17 cellular contexts compared by ENCODE assay signal in the genomic region with DNA sequence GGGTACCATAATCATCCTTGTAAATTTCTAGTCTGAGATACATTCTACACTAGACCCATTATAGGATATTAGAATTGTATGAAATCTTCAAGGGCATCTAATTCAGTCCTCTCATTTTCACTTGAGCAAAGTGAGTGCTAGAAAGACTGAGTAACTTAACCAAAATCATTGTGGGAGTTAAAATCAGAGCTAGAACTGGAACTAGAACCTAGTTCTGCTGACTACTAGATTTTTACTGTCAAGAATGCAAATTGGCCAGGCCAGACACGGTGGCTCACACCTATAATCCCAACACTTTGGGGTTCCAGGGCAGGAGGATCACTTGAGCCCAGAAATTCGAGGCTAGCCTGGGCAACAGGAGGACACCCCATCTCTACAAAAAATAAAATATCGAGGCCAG. TPM values are rescaled to one million over a fixed set of nuclear protein-coding genes. Genes with fewer than 3 reads are reported as not detected.
DNase-seq lines count a peak whose midpoint lies in the region; ATAC-seq and TF ChIP-seq lines count a peak whose summit lies in the region.
"Had no signal": no experiment of that assay in that cellular context is flagged by ENCODE, and none has a peak within 500 bp of the region (broad histone marks: within the 10 kb centered on the region; RNA-seq: fewer than 3 reads in every experiment).

No MANE protein-coding gene starts in this region.

- H3K4me3 Mint-ChIP-seq in activated naive CD8-positive, alpha-beta T cell: no peak overlapping the region
- no peak overlapping the region for H3K4me3 Mint-ChIP-seq in activated naive CD8-positive, alpha-beta T cell treated with anti-CD3 and anti-CD28 coated beads, Interleukin-2, amount 50 U/mL, for 24 hours
- H3K4me3 Mint-ChIP-seq in CD8-positive, alpha-beta memory T cell: peak overlapping the region in 3 of 7 donors; percentile 8 to 44 (median 25)
- peak overlapping the region; percentile 90 for H3K4me3 Mint-ChIP-seq in activated T-helper 17 cell treated with anti-CD3 and anti-CD28 coated beads, Interleukin-2, amount 50 U/mL, for 72 hours
- H3K4me3 Mint-ChIP-seq in stimulated activated memory B cell treated with anti-CD40 and anti-IgM and Interleukin-4, amounts not matched to agents 10 μg/mL and 1 μg/mL and 100 μg/mL, for 72 hours: no peak overlapping the region
- H3K4me3 Mint-ChIP-seq: CD14-positive monocyte had no signal

- H3K4me1 ChIP-seq in CD8-positive, alpha-beta memory T cell (ENCODE audit: insufficient read depth, low read length): peaks cover 92% of the 10 kb centered on the region
- peaks cover 11 to 29% (median 24%) of the 10 kb centered on the region in 4 donors for H3K4me1 ChIP-seq in esophagus muscularis mucosa

- no peaks in the 10 kb centered on the region for H3K36me3 ChIP-seq in CD8-positive, alpha-beta memory T cell (ENCODE audit: insufficient read depth, low read length)
- no peaks in the 10 kb centered on the region for H3K36me3 ChIP-seq in esophagus muscularis mucosa
- H3K36me3 ChIP-seq: SJCRH30 had no signal

- ATAC-seq in activated naive CD8-positive, alpha-beta T cell treated with anti-CD3 and anti-CD28 coated beads, Interleukin-2, amount 50 U/mL, for 24 hours: no peak
- ATAC-seq in activated T-helper 17 cell treated with anti-CD3 and anti-CD28 coated beads, Interleukin-2, amount 50 U/mL, for 72 hours (replicated peaks): peak; percentile 35
- ATAC-seq in stimulated activated memory B cell treated with anti-CD40 and anti-IgM and Interleukin-4, amounts not matched to agents 10 μg/mL and 1 μg/mL and 100 μg/mL, for 72 hours: no peak

- no peak overlapping the region for H3K4me3 ChIP-seq in CD8-positive, alpha-beta memory T cell (ENCODE audit: low read length)
- no peak overlapping the region for H3K4me3 ChIP-seq in esophagus muscularis mucosa
- H3K4me3 ChIP-seq: GM23248, PC-9, SJCRH30 had no signal

- H3K9me3 Mint-ChIP-seq in activated naive CD8-positive, alpha-beta T cell (ENCODE audit: low read depth): no peaks in the 10 kb centered on the region
- H3K9me3 Mint-ChIP-seq in activated naive CD8-positive, alpha-beta T cell treated with anti-CD3 and anti-CD28 coated beads, Interleukin-2, amount 50 U/mL, for 24 hours: peaks cover 3% of the 10 kb centered on the region
- H3K9me3 Mint-ChIP-seq in CD8-positive, alpha-beta memory T cell: no peaks in the 10 kb centered on the region
- no peaks in the 10 kb centered on the region for H3K9me3 Mint-ChIP-seq in activated T-helper 17 cell treated with anti-CD3 and anti-CD28 coated beads, Interleukin-2, amount 50 U/mL, for 72 hours
- H3K9me3 Mint-ChIP-seq in stimulated activated memory B cell treated with anti-CD40 and anti-IgM and Interleukin-4, amounts not matched to agents 10 μg/mL and 1 μg/mL and 100 μg/mL, for 72 hours: no peaks in the 10 kb centered on the region
- H3K9me3 Mint-ChIP-seq: CD14-positive monocyte had no signal

- TF ChIP-seq POLR2A in esophagus muscularis mucosa (IDR thresholded peaks at IDR 0.05; ENCODE audit: low read depth): no peak

- intact Hi-C loops in esophagus muscularis mucosa (cut with DNase I): no loop called here

- H3K27ac ChIP-seq in CD8-positive, alpha-beta memory T cell (ENCODE audit: low read depth, low read length): no peak overlapping the region
- no peak overlapping the region for H3K27ac ChIP-seq in esophagus muscularis mucosa (replicated peaks in 1 of 4)
- H3K27ac ChIP-seq: GM23248, PC-9, SJCRH30 had no signal

- 100% methylated on average over 1 of the region's 3 CpGs for WGBS in esophagus muscularis mucosa

- CTCF ChIA-PET in CD8-positive, alpha-beta memory T cell (lab: Charles Lee): interaction anchor here (1.6 kb wide), 1 partner anchor 11 kb away, joined by 3 read pairs; no protein-coding TSS in a partner anchor

- no peaks in the 10 kb centered on the region for H3K27me3 ChIP-seq in CD8-positive, alpha-beta memory T cell (ENCODE audit: insufficient read depth, low read length, poor library complexity, severe bottlenecking)
- H3K27me3 ChIP-seq in esophagus muscularis mucosa: no peaks in the 10 kb centered on the region
- H3K27me3 ChIP-seq: SJCRH30 had no signal

- no peaks in the 10 kb centered on the region for H3K9me3 ChIP-seq in CD8-positive, alpha-beta memory T cell (ENCODE audit: low read length)
- no peaks in the 10 kb centered on the region for H3K9me3 ChIP-seq in esophagus muscularis mucosa
- H3K9me3 ChIP-seq: SJCRH30 had no signal

- TF ChIP-seq CTCF in esophagus muscularis mucosa (IDR thresholded peaks at IDR 0.05): no peak

- TF ChIP-seq EP300 in esophagus muscularis mucosa (IDR thresholded peaks at IDR 0.05): no peak

- peaks cover 87% of the 10 kb centered on the region for H3K4me1 Mint-ChIP-seq in activated naive CD8-positive, alpha-beta T cell (ENCODE audit: low read depth)
- H3K4me1 Mint-ChIP-seq in activated naive CD8-positive, alpha-beta T cell treated with anti-CD3 and anti-CD28 coated beads, Interleukin-2, amount 50 U/mL, for 24 hours: peaks cover 86% of the 10 kb centered on the region
- peaks cover 79 to 97% (median 94%) of the 10 kb centered on the region in 3 donors for H3K4me1 Mint-ChIP-seq in CD8-positive, alpha-beta memory T cell
- peaks cover 55% of the 10 kb centered on the region for H3K4me1 Mint-ChIP-seq in activated T-helper 17 cell treated with anti-CD3 and anti-CD28 coated beads, Interleukin-2, amount 50 U/mL, for 72 hours
- peaks cover 80% of the 10 kb centered on the region for H3K4me1 Mint-ChIP-seq in stimulated activated memory B cell treated with anti-CD40 and anti-IgM and Interleukin-4, amounts not matched to agents 10 μg/mL and 1 μg/mL and 100 μg/mL, for 72 hours

- no peaks in the 10 kb centered on the region for H3K27me3 Mint-ChIP-seq in activated naive CD8-positive, alpha-beta T cell
- no peaks in the 10 kb centered on the region for H3K27me3 Mint-ChIP-seq in activated naive CD8-positive, alpha-beta T cell treated with anti-CD3 and anti-CD28 coated beads, Interleukin-2, amount 50 U/mL, for 24 hours
- H3K27me3 Mint-ChIP-seq in CD8-positive, alpha-beta memory T cell: no peaks in the 10 kb centered on the region
- H3K27me3 Mint-ChIP-seq in activated T-helper 17 cell treated with anti-CD3 and anti-CD28 coated beads, Interleukin-2, amount 50 U/mL, for 72 hours: no peaks in the 10 kb centered on the region
- H3K27me3 Mint-ChIP-seq in stimulated activated memory B cell treated with anti-CD40 and anti-IgM and Interleukin-4, amounts not matched to agents 10 μg/mL and 1 μg/mL and 100 μg/mL, for 72 hours: no peaks in the 10 kb centered on the region

- H3K36me3 Mint-ChIP-seq in activated naive CD8-positive, alpha-beta T cell: peaks cover 2% of the 10 kb centered on the region
- peaks cover 2% of the 10 kb centered on the region for H3K36me3 Mint-ChIP-seq in activated naive CD8-positive, alpha-beta T cell treated with anti-CD3 and anti-CD28 coated beads, Interleukin-2, amount 50 U/mL, for 24 hours (ENCODE audit: low read depth)
- peaks cover 0 to 4% (median 1%) of the 10 kb centered on the region in 3 donors for H3K36me3 Mint-ChIP-seq in CD8-positive, alpha-beta memory T cell
- H3K36me3 Mint-ChIP-seq in activated T-helper 17 cell treated with anti-CD3 and anti-CD28 coated beads, Interleukin-2, amount 50 U/mL, for 72 hours (ENCODE audit: low read depth): no peaks in the 10 kb centered on the region
- H3K36me3 Mint-ChIP-seq in stimulated activated memory B cell treated with anti-CD40 and anti-IgM and Interleukin-4, amounts not matched to agents 10 μg/mL and 1 μg/mL and 100 μg/mL, for 72 hours: no peaks in the 10 kb centered on the region

- DNase-seq in activated naive CD8-positive, alpha-beta T cell treated with anti-CD3 and anti-CD28 coated beads, Interleukin-2, amount 50 U/mL, for 24 hours: no peak
- no peak for DNase-seq in CD8-positive, alpha-beta memory T cell
- DNase-seq in COR-L47 (lab: John Stamatoyannopoulos, UW): no peak
- no peak for DNase-seq in esophagus muscularis mucosa (ENCODE audit: extremely low spot score)
- DNase-seq: DMS79 treated with DMSO at 0.1 percent for 48 hours, GM23248, HCEC 1CT, KG1, NCI-H1436, NCI-H2029, NCI-H748 treated with DMSO at 0.1 percent for 48 hours, PC-9, SJCRH30 had no signal

- POLR2A ChIA-PET in CD8-positive, alpha-beta memory T cell (lab: Charles Lee): no interaction called here

- H3K27ac Mint-ChIP-seq in activated naive CD8-positive, alpha-beta T cell: peak overlapping the region; percentile 61
- H3K27ac Mint-ChIP-seq in activated naive CD8-positive, alpha-beta T cell treated with anti-CD3 and anti-CD28 coated beads, Interleukin-2, amount 50 U/mL, for 24 hours: no peak overlapping the region
- H3K27ac Mint-ChIP-seq in CD8-positive, alpha-beta memory T cell: peak overlapping the region in 5 of 8 donors; percentile 8 to 73 (median 29)
- peak overlapping the region; percentile 92 for H3K27ac Mint-ChIP-seq in activated T-helper 17 cell treated with anti-CD3 and anti-CD28 coated beads, Interleukin-2, amount 50 U/mL, for 72 hours
- H3K27ac Mint-ChIP-seq in stimulated activated memory B cell treated with anti-CD40 and anti-IgM and Interleukin-4, amounts not matched to agents 10 μg/mL and 1 μg/mL and 100 μg/mL, for 72 hours: peak overlapping the region; percentile 91

RNA-seq across cellular contexts. Expression of a gene that starts 53.9 kb away (rescaled TPM):
- total RNA-seq in CD8-positive, alpha-beta memory T cell: 10 to 100 TPM; 39.4 to 50.3 TPM
- 378 TPM for polyA plus RNA-seq in CD8-positive, alpha-beta memory T cell
- 100 to 1,000 TPM; 115 to 119 TPM for total RNA-seq in activated T-helper 17 cell treated with anti-CD3 and anti-CD28 coated beads, Interleukin-2, amount 50 U/mL, for 72 hours
- 100 to 1,000 TPM in 2 of 4 donors, 10 to 100 TPM in 2; 60.1 to 228 (median 99.2) TPM for total RNA-seq in esophagus muscularis mucosa
